1 cellular context compared by ENCODE assay signal in the genomic region with DNA sequence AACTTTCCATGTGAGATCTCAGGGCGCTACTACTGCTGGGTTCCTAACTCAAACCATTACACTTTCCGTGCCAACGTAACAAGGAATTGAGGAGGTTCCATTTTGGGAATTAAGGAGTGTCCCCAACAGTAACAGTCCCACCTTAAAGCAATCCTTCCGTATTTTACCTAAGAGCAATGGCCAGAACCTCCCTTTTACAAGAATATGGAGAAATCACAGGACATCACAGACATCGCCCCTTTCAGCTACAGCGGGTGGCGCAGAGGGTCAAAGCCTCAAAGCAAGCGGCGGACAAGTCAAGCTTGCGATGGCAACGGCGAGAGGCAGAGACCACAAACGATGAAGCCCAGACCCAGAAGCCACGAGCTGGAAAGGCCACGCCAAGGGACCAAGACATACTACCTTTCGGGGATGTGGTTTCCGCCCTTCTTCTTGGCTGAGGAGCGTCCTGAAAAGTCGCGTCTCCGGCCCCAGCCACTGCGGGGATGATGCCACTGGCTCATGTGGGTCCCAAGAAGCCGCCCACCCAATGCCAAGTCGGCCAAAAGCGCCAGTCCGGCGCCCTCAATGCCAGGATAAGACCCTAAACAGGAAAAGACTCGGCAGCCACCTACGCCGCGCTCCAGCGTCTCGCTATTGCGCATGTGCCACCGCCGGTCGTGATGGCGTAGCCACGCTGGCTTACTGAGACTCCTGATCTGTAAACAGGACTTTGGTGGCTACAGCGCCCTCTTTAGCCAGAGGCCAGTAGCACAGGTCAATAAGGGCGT.
TF ChIP-seq lines count a peak whose summit lies in the region.

Gene DUSP11 (minus strand): TSS at position 632 of the 770 bp plus-strand sequence. CDS start 129 bp downstream, at position 503.

TF ChIP-seq in HepG2, 621 proteins besides CTCF, POLR2A, EP300 and RAD21 (continued from another document and continues in another):
- no peak for TF ChIP-seq KIAA2018 (CRISPR knock-in tag; IDR thresholded peaks at IDR 0.05; ENCODE audit: borderline replicate concordance)
- 0 out of 2 replicates have a peak, but pooled peaks have one; percentile 39 for TF ChIP-seq ZNF567 (CRISPR knock-in tag; IDR thresholded peaks at IDR 0.05; ENCODE audit: borderline replicate concordance)
- peak; percentile 69; the same call in 1 of the 2 replicates for TF ChIP-seq ESRRA (CRISPR knock-in tag; IDR thresholded peaks at IDR 0.05; ENCODE audit: low read depth)
- peak; percentile 77 for TF ChIP-seq ZFX (CRISPR knock-in tag; IDR thresholded peaks at IDR 0.05; ENCODE audit: low read depth)
- peak; percentile 77; the same call in 1 of the 2 replicates for TF ChIP-seq EEA1 (CRISPR knock-in tag; IDR thresholded peaks at IDR 0.05; ENCODE audit: borderline replicate concordance)
- TF ChIP-seq FOXA3 (CRISPR knock-in tag; IDR thresholded peaks at IDR 0.05), result peak; percentile 99
- no peak for TF ChIP-seq MTF2 (CRISPR knock-in tag; IDR thresholded peaks at IDR 0.05; ENCODE audit: borderline replicate concordance)
- no peak for TF ChIP-seq GRHL1 (CRISPR knock-in tag; conservative IDR thresholded peaks at IDR 0.05)
- no peak for TF ChIP-seq ZNF382 (CRISPR knock-in tag; IDR thresholded peaks at IDR 0.05; ENCODE audit: borderline replicate concordance)
- TF ChIP-seq ZKSCAN8 (CRISPR knock-in tag; IDR thresholded peaks at IDR 0.05; ENCODE audit: borderline replicate concordance), result peak; percentile 72; the same call in 1 of the 2 replicates
- TF ChIP-seq KLF9 (CRISPR knock-in tag; IDR thresholded peaks at IDR 0.05; ENCODE audit: low read depth), result 0 out of 2 replicates have a peak, but pooled peaks have one; percentile 45
- peak; percentile 96; the same call in 1 of the 2 replicates for TF ChIP-seq ZNF598 (CRISPR knock-in tag; IDR thresholded peaks at IDR 0.05; ENCODE audit: borderline replicate concordance)
- peak; percentile 69; the same call in 1 of the 2 replicates for TF ChIP-seq RXRB (CRISPR knock-in tag; IDR thresholded peaks at IDR 0.05; ENCODE audit: borderline replicate concordance)
- TF ChIP-seq AGO1 (IDR thresholded peaks at IDR 0.05; ENCODE audit: low read depth, low read length, poor library complexity, severe bottlenecking), result peak; percentile 47
- peak; percentile 63 for TF ChIP-seq ELF1 (CRISPR knock-in tag; IDR thresholded peaks at IDR 0.05)
- TF ChIP-seq STAG1 (CRISPR knock-in tag; IDR thresholded peaks at IDR 0.05), result peak; percentile 69
- TF ChIP-seq ZNF263 (CRISPR knock-in tag; IDR thresholded peaks at IDR 0.05), result no peak
- no peak for TF ChIP-seq ATF7 (IDR thresholded peaks at IDR 0.05)
- TF ChIP-seq ATF7 (CRISPR knock-in tag; IDR thresholded peaks at IDR 0.05), result no peak
- 0 out of 2 replicates have a peak, but pooled peaks have one; percentile 59 for TF ChIP-seq RFXANK (CRISPR knock-in tag; IDR thresholded peaks at IDR 0.05)
- TF ChIP-seq HDAC2 (CRISPR knock-in tag; IDR thresholded peaks at IDR 0.05), result peak; percentile 77; the same call in 1 of the 2 replicates
- peak; percentile 58; the same call in 1 of the 2 replicates for TF ChIP-seq ZNF782 (CRISPR knock-in tag; IDR thresholded peaks at IDR 0.05; ENCODE audit: borderline replicate concordance)
- 0 out of 2 replicates have a peak, but pooled peaks have one; percentile 70 for TF ChIP-seq SRY (CRISPR knock-in tag; IDR thresholded peaks at IDR 0.05)
- TF ChIP-seq, protein P1, sequence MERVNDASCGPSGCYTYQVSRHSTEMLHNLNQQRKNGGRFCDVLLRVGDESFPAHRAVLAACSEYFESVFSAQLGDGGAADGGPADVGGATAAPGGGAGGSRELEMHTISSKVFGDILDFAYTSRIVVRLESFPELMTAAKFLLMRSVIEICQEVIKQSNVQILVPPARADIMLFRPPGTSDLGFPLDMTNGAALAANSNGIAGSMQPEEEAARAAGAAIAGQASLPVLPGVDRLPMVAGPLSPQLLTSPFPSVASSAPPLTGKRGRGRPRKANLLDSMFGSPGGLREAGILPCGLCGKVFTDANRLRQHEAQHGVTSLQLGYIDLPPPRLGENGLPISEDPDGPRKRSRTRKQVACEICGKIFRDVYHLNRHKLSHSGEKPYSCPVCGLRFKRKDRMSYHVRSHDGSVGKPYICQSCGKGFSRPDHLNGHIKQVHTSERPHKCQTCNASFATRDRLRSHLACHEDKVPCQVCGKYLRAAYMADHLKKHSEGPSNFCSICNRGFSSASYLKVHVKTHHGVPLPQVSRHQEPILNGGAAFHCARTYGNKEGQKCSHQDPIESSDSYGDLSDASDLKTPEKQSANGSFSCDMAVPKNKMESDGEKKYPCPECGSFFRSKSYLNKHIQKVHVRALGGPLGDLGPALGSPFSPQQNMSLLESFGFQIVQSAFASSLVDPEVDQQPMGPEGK (CRISPR knock-in tag; IDR thresholded peaks at IDR 0.05), result no peak
- TF ChIP-seq ZNF574 (CRISPR knock-in tag; IDR thresholded peaks at IDR 0.05), result peak; percentile 97
- no peak for TF ChIP-seq ZXDC (CRISPR knock-in tag; IDR thresholded peaks at IDR 0.05)
- peak; percentile 1; the same call in 1 of the 2 replicates for TF ChIP-seq MAFF (IDR thresholded peaks at IDR 0.05; ENCODE audit: low read depth, low read length)
- peak; percentile 49 for TF ChIP-seq HNRNPH1 (optimal IDR thresholded peaks at IDR 0.05; ENCODE audit: low read depth, low read length)
